In the genomic region with DNA sequence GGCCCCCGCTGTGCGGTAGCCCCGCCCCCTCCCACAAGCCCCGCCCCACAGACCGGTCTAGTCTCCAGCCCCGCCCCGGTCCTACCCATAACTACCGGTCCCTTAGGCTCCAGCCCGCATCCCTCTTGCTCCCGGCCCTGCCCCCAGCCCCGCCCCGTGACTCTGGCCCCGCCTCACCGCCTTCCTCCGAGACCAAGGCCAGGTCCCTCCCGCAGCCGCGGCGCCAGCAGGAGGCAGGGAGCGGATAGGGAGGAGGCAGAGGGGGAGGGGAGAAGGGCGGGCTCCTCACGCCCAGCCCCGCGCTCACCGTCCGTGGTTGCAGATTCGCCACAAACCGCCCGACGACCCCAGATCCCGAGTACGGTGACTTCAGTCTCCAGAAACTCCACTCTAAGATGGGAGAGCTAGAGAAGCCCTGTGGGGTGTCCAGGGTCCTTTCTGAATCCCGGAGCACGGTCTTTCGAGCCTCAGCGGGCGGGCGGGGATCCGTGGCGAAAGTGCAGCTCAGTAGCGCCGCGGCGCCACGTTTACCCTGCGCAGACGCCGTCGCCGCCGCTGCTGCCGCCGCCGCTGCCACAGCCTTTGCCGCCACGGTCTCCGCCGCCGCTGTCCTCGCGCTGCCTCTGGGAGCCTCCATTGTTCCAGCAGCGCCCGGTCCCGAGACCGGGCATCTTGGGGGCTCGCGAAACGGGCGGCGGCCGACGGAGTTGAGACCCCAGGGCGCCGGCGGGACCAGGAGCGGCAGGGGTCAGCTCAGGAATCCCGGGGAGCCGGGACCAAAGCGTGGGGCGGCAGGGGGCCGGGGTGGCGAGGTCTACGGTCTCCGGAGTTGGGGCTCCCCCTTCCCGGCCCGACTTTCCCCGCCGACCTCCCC, we compare ENCODE assay signal across 8 cellular contexts. TPM values are rescaled to one million over a fixed set of nuclear protein-coding genes. Genes with fewer than 3 reads are reported as not detected.
DNase-seq lines count a peak whose midpoint lies in the region; ATAC-seq and TF ChIP-seq lines count a peak whose summit lies in the region.

A gene with protein sequence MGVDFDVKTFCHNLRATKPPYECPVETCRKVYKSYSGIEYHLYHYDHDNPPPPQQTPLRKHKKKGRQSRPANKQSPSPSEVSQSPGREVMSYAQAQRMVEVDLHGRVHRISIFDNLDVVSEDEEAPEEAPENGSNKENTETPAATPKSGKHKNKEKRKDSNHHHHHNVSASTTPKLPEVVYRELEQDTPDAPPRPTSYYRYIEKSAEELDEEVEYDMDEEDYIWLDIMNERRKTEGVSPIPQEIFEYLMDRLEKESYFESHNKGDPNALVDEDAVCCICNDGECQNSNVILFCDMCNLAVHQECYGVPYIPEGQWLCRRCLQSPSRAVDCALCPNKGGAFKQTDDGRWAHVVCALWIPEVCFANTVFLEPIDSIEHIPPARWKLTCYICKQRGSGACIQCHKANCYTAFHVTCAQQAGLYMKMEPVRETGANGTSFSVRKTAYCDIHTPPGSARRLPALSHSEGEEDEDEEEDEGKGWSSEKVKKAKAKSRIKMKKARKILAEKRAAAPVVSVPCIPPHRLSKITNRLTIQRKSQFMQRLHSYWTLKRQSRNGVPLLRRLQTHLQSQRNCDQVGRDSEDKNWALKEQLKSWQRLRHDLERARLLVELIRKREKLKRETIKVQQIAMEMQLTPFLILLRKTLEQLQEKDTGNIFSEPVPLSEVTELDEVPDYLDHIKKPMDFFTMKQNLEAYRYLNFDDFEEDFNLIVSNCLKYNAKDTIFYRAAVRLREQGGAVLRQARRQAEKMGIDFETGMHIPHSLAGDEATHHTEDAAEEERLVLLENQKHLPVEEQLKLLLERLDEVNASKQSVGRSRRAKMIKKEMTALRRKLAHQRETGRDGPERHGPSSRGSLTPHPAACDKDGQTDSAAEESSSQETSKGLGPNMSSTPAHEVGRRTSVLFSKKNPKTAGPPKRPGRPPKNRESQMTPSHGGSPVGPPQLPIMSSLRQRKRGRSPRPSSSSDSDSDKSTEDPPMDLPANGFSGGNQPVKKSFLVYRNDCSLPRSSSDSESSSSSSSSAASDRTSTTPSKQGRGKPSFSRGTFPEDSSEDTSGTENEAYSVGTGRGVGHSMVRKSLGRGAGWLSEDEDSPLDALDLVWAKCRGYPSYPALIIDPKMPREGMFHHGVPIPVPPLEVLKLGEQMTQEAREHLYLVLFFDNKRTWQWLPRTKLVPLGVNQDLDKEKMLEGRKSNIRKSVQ (N-terminal part only) (plus strand): TSS at position 530 of the 874 bp plus-strand sequence. CDS start 2,406 bp downstream, outside the sequence.

- H3K36me3 ChIP-seq in adipocyte (ENCODE audit: control insufficient read depth, insufficient read depth, low read length, severe bottlenecking): peaks cover 19% of the 10 kb centered on the region

- no peaks in the 10 kb centered on the region for H3K9me3 Mint-ChIP-seq in type B pancreatic cell

- DNase-seq in NCI-H1436 (lab: John Stamatoyannopoulos, UW) (peak; percentile 91), T follicular helper cell (ENCODE audit: low read depth) (peak; percentile 100), adipocyte (ENCODE audit: low read depth) (peak; percentile 100), cardiac septum (ENCODE audit: low spot score) (peak; percentile 100), pons (ENCODE audit: low spot score) (peak; percentile 99), type B pancreatic cell (ENCODE audit: extremely low spot score, unreplicated experiment) (peak; percentile 100)

- H3K36me3 Mint-ChIP-seq in type B pancreatic cell: no peaks in the 10 kb centered on the region

- peak within 1 kb of the TSS; percentile 99 for H3K9ac ChIP-seq in adipocyte (ENCODE audit: low read length)

- H3K27me3 Mint-ChIP-seq in type B pancreatic cell: peaks cover 19% of the 10 kb centered on the region

- TF ChIP-seq CTCF in GM12875 (IDR thresholded peaks at IDR 0.05; ENCODE audit: borderline replicate concordance, insufficient read depth, low read depth, low read length) (no peak), type B pancreatic cell (conservative IDR thresholded peaks at IDR 0.05) (no peak)

- H3K4me3 ChIP-seq in GM12875 (ENCODE audit: low read depth, low read length) (peak within 1 kb of the TSS; percentile 86), adipocyte (ENCODE audit: low read length) (peak within 1 kb of the TSS; percentile 86)

- H3K27ac Mint-ChIP-seq in type B pancreatic cell: peak within 1 kb of the TSS; percentile 92

- H3K9me3 ChIP-seq in adipocyte (ENCODE audit: control insufficient read depth, low read length): no peaks in the 10 kb centered on the region

- H3K4me1 Mint-ChIP-seq in type B pancreatic cell (ENCODE audit: unreplicated experiment): peaks cover 22% of the 10 kb centered on the region

- intact Hi-C loops in cardiac septum (cut with DNase I): loop anchor here (1.0 to 5.0 kb wide), 3 partner anchors 18 to 381 kb away; a partner anchor contains a TSS

- peak within 1 kb of the TSS; percentile 94 for H3K4me3 Mint-ChIP-seq in type B pancreatic cell

- peaks cover 48% of the 10 kb centered on the region for H3K4me1 ChIP-seq in adipocyte (ENCODE audit: control insufficient read depth, insufficient read depth, low read length)

- no peaks in the 10 kb centered on the region for H3K27me3 ChIP-seq in adipocyte (replicated peaks; ENCODE audit: control insufficient read depth, insufficient read depth, low read length)

- ATAC-seq in HG02798 (IDR thresholded peaks at IDR 0.05; ENCODE audit: poor library complexity, unreplicated experiment): peak; percentile 95

RNA-seq across cellular contexts. Expression of the gene that starts here (rescaled TPM):
- total RNA-seq in cardiac septum: 10.6 TPM
- 22.6 and 28.0 TPM in 2 replicates for total RNA-seq in type B pancreatic cell (ENCODE audit: low replicate concordance)

Comparison
In these comparisons a context has a peak if more than half of its experiments do, and no peak if none do; other contexts are left out.
1. Peak in every context shown above with its lines: DNase-seq, ATAC-seq and H3K4me3 ChIP-seq.